Comparison of ENCODE assay signal across 31 cellular contexts in the genomic region with DNA sequence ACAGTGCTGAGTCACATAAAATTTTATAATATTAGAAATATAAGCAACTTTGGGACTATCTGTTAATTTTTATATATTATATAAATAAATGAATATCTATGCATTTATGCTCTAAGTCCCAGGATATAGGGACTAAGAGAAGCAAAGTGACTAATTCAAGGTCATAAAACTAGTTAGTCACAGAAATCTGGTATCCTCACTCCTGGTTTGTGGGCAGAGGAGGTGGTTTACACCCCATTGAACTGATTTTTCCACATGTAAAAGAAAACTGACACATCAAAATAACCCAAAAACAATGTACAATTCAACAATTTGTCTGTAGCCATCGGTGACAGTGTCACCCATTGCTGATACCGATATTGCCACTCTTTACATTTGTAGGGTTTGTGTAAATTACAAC. TPM values are rescaled to one million over a fixed set of nuclear protein-coding genes. Genes with fewer than 3 reads are reported as not detected.
"Had no signal": no experiment of that assay in that cellular context is flagged by ENCODE, and none has a peak within 500 bp of the region (broad histone marks: within the 10 kb centered on the region; RNA-seq: fewer than 3 reads in every experiment).

No MANE protein-coding gene starts in this region.

- H3K27me3 ChIP-seq: breast epithelium, pancreas, right atrium auricular region, suprapubic skin had no signal

- H3K4me1 Mint-ChIP-seq: activated CD4-positive, alpha-beta T cell treated with anti-CD3 and anti-CD28 coated beads, Interleukin-2, amount 10 ng/mL, durations not matched to agents 7 days and 5 days; activated naive CD4-positive, alpha-beta T cell treated with anti-CD3 and anti-CD28 coated beads, Interleukin-2, amount 10 ng/mL, durations not matched to agents 7 days and 5 days had no signal

- H3K36me3 Mint-ChIP-seq: activated naive CD4-positive, alpha-beta T cell treated with anti-CD3 and anti-CD28 coated beads, Interleukin-2, amount 10 ng/mL, durations not matched to agents 7 days and 5 days; activated naive CD8-positive, alpha-beta T cell treated with anti-CD3 and anti-CD28 coated beads, Interleukin-2, amount 10 ng/mL, durations not matched to agents 7 days and 5 days; naive B cell had no signal

- H3K9me3 Mint-ChIP-seq: activated CD4-positive, alpha-beta memory T cell treated with anti-CD3 and anti-CD28 coated beads, Interleukin-2, amount 10 ng/mL, durations not matched to agents 7 days and 5 days; activated CD4-positive, alpha-beta T cell treated with anti-CD3 and anti-CD28 coated beads, Interleukin-2, amount 10 ng/mL, durations not matched to agents 7 days and 5 days; activated naive CD4-positive, alpha-beta T cell treated with anti-CD3 and anti-CD28 coated beads, Interleukin-2, amount 10 ng/mL, durations not matched to agents 7 days and 5 days; activated naive CD8-positive, alpha-beta T cell treated with anti-CD3 and anti-CD28 coated beads, Interleukin-2, amount 10 ng/mL, durations not matched to agents 7 days and 5 days; activated T-cell treated with anti-CD3 and anti-CD28 coated beads, Interleukin-2, amount 50 U/mL, for 24 hours; dendritic cell treated with granulocyte-macrophage colony-stimulating factor and Interleukin-4, amounts not matched to agents 40 ng/mL and 50 ng/mL, for 4 days; mesothelial cell of epicardium; nephron progenitor cell; WTC11 had no signal

- FAIRE-seq: keratinocyte, pancreas had no signal

- DNase-seq: activated CD4-positive, alpha-beta memory T cell treated with anti-CD3 and anti-CD28 coated beads, Interleukin-2, amount 10 ng/mL, durations not matched to agents 7 days and 5 days; activated CD4-positive, alpha-beta T cell treated with anti-CD3 and anti-CD28 coated beads for 1 hour; activated CD4-positive, alpha-beta T cell treated with anti-CD3 and anti-CD28 coated beads, Interleukin-2, amount 10 ng/mL, durations not matched to agents 7 days and 5 days; activated CD8-positive, alpha-beta memory T cell treated with anti-CD3 and anti-CD28 coated beads, Interleukin-2, amount 50 U/mL, for 48 hours; activated gamma-delta T cell; activated naive CD4-positive, alpha-beta T cell treated with anti-CD3 and anti-CD28 coated beads, Interleukin-2, amount 10 ng/mL, durations not matched to agents 7 days and 5 days; activated naive CD8-positive, alpha-beta T cell treated with anti-CD3 and anti-CD28 coated beads, Interleukin-2, amount 10 ng/mL, durations not matched to agents 7 days and 5 days; activated T-cell treated with anti-CD3 and anti-CD28 coated beads, Interleukin-2, amount 50 U/mL, for 24 hours; amniotic stem cell; central memory CD4-positive, alpha-beta T cell; effector CD4-positive, alpha-beta T cell; head of caudate nucleus; hippocampal formation; left colon; naive B cell; nephron progenitor cell; nucleus accumbens; pancreas; psoas muscle; spleen; stimulated activated naive CD4-positive, alpha-beta T cell; T-helper 2 cell had no signal

- H3K4me1 ChIP-seq: breast epithelium, psoas muscle had no signal

- H3K27ac ChIP-seq: breast epithelium, gastroesophageal sphincter, pancreas, psoas muscle, right atrium auricular region, spleen, suprapubic skin, tibial nerve had no signal

- H3K27ac Mint-ChIP-seq: activated CD4-positive, alpha-beta memory T cell treated with anti-CD3 and anti-CD28 coated beads, Interleukin-2, amount 10 ng/mL, durations not matched to agents 7 days and 5 days; activated CD4-positive, alpha-beta T cell treated with anti-CD3 and anti-CD28 coated beads, Interleukin-2, amount 10 ng/mL, durations not matched to agents 7 days and 5 days; activated naive CD4-positive, alpha-beta T cell treated with anti-CD3 and anti-CD28 coated beads, Interleukin-2, amount 10 ng/mL, durations not matched to agents 7 days and 5 days; activated naive CD8-positive, alpha-beta T cell treated with anti-CD3 and anti-CD28 coated beads, Interleukin-2, amount 10 ng/mL, durations not matched to agents 7 days and 5 days; activated T-cell treated with anti-CD3 and anti-CD28 coated beads, Interleukin-2, amount 50 U/mL, for 24 hours; dendritic cell treated with granulocyte-macrophage colony-stimulating factor and Interleukin-4, amounts not matched to agents 40 ng/mL and 50 ng/mL, for 4 days; mesothelial cell of epicardium; naive B cell; nephron progenitor cell; WTC11 had no signal

- H3K4me3 ChIP-seq: breast epithelium, gastroesophageal sphincter, pancreas, psoas muscle, right atrium auricular region, spleen, suprapubic skin, tibial nerve had no signal

- H3K9me3 ChIP-seq: breast epithelium, gastroesophageal sphincter, pancreas, psoas muscle, right atrium auricular region, spleen, suprapubic skin, tibial nerve had no signal

- ATAC-seq: gastroesophageal sphincter, left colon, pancreas, psoas muscle, WTC11 had no signal

- H3K36me3 ChIP-seq: gastroesophageal sphincter, pancreas, right atrium auricular region, spleen, suprapubic skin, tibial nerve had no signal

- H3K4me3 Mint-ChIP-seq: activated CD4-positive, alpha-beta memory T cell treated with anti-CD3 and anti-CD28 coated beads, Interleukin-2, amount 10 ng/mL, durations not matched to agents 7 days and 5 days; activated CD4-positive, alpha-beta T cell treated with anti-CD3 and anti-CD28 coated beads, Interleukin-2, amount 10 ng/mL, durations not matched to agents 7 days and 5 days; activated naive CD4-positive, alpha-beta T cell treated with anti-CD3 and anti-CD28 coated beads, Interleukin-2, amount 10 ng/mL, durations not matched to agents 7 days and 5 days; activated naive CD8-positive, alpha-beta T cell treated with anti-CD3 and anti-CD28 coated beads, Interleukin-2, amount 10 ng/mL, durations not matched to agents 7 days and 5 days; activated T-cell treated with anti-CD3 and anti-CD28 coated beads, Interleukin-2, amount 50 U/mL, for 24 hours; dendritic cell treated with granulocyte-macrophage colony-stimulating factor and Interleukin-4, amounts not matched to agents 40 ng/mL and 50 ng/mL, for 4 days; mesothelial cell of epicardium; naive B cell; nephron progenitor cell; WTC11 had no signal

RNA-seq across cellular contexts. Expression of gene PCLO, which starts 3.0 kb away (rescaled TPM):
- total RNA-seq: activated CD4-positive, alpha-beta memory T cell treated with anti-CD3 and anti-CD28 coated beads, Interleukin-2, amount 10 ng/mL, durations not matched to agents 7 days and 5 days; activated CD4-positive, alpha-beta T cell treated with anti-CD3 and anti-CD28 coated beads, Interleukin-2, amount 10 ng/mL, durations not matched to agents 7 days and 5 days; activated naive CD8-positive, alpha-beta T cell treated with anti-CD3 and anti-CD28 coated beads, Interleukin-2, amount 10 ng/mL, durations not matched to agents 7 days and 5 days had no signal
